ENCODE assay signal across 13 cellular contexts in genomic region chr12:70661762-70662161, GRCh38. TPM values are rescaled to one million over a fixed set of nuclear protein-coding genes. Genes with fewer than 3 reads are reported as not detected.
DNase-seq lines count a peak whose midpoint lies in the region; ATAC-seq, FAIRE-seq and TF ChIP-seq lines count a peak whose summit lies in the region.
"Had no signal": no experiment of that assay in that cellular context is flagged by ENCODE, and none has a peak within 500 bp of the region (broad histone marks: within the 10 kb centered on the region; RNA-seq: fewer than 3 reads in every experiment).

No MANE protein-coding gene starts in this region.

- H3K9me3 Mint-ChIP-seq in astrocyte (ENCODE audit: unreplicated experiment): peaks cover 3% of the 10 kb centered on the region
- H3K9me3 Mint-ChIP-seq in activated CD4-positive, alpha-beta memory T cell treated with anti-CD3 and anti-CD28 coated beads, Interleukin-2, amount 10 ng/mL, durations not matched to agents 7 days and 5 days: no peaks in the 10 kb centered on the region
- H3K9me3 Mint-ChIP-seq: CD4-positive, alpha-beta T cell; memory B cell had no signal

- H3K36me3 Mint-ChIP-seq in astrocyte (ENCODE audit: low read depth, unreplicated experiment): peaks cover 2% of the 10 kb centered on the region
- no peaks in the 10 kb centered on the region for H3K36me3 Mint-ChIP-seq in activated CD4-positive, alpha-beta memory T cell treated with anti-CD3 and anti-CD28 coated beads, Interleukin-2, amount 10 ng/mL, durations not matched to agents 7 days and 5 days (ENCODE audit: low read depth)
- H3K36me3 Mint-ChIP-seq: memory B cell had no signal

- H3K27me3 Mint-ChIP-seq in astrocyte (ENCODE audit: low read depth, unreplicated experiment): no peaks in the 10 kb centered on the region
- H3K27me3 Mint-ChIP-seq in activated CD4-positive, alpha-beta memory T cell treated with anti-CD3 and anti-CD28 coated beads, Interleukin-2, amount 10 ng/mL, durations not matched to agents 7 days and 5 days: peaks cover 2% of the 10 kb centered on the region
- H3K27me3 Mint-ChIP-seq: CD4-positive, alpha-beta T cell had no signal

- H3K79me2 ChIP-seq in astrocyte (ENCODE audit: insufficient read depth, low read length): no peaks in the 10 kb centered on the region

- H3K4me1 Mint-ChIP-seq in astrocyte (ENCODE audit: low read depth, unreplicated experiment): peaks cover 37% of the 10 kb centered on the region
- peaks cover 12% of the 10 kb centered on the region for H3K4me1 Mint-ChIP-seq in activated CD4-positive, alpha-beta memory T cell treated with anti-CD3 and anti-CD28 coated beads, Interleukin-2, amount 10 ng/mL, durations not matched to agents 7 days and 5 days

- no peaks in the 10 kb centered on the region for H3K9me3 ChIP-seq in astrocyte (ENCODE audit: insufficient read depth, low read depth, low read length)

- POLR2A ChIA-PET in activated CD4-positive, alpha-beta memory T cell treated with anti-CD3 and anti-CD28 coated beads, Interleukin-2, amount 10 ng/mL, durations not matched to agents 7 days and 5 days (lab: Charles Lee): no interaction called here

- peak; percentile 25 for DNase-seq in ACHN
- DNase-seq in HFF-Myc (ENCODE audit: extremely low read depth, low read depth): peak; percentile 76
- peak; percentile 96 for DNase-seq in astrocyte (ENCODE audit: low read depth)
- peak; percentile 71 for DNase-seq in kidney epithelial cell (ENCODE audit: low read depth)
- no peak for DNase-seq in activated CD4-positive, alpha-beta memory T cell treated with anti-CD3 and anti-CD28 coated beads, Interleukin-2, amount 10 ng/mL, durations not matched to agents 7 days and 5 days
- DNase-seq in GF-D8 (lab: John Stamatoyannopoulos, UW): no peak
- DNase-seq in effector CD4-positive, alpha-beta T cell: no peak
- DNase-seq: activated CD4-positive, alpha-beta T cell treated with anti-CD3 and anti-CD28 coated beads for 48 hours; CD4-positive, alpha-beta T cell; NCI-H187; stimulated activated naive CD4-positive, alpha-beta T cell had no signal

- H3K27me3 ChIP-seq in astrocyte (ENCODE audit: insufficient read depth, low read length) (no peaks in the 10 kb centered on the region), kidney epithelial cell (ENCODE audit: control insufficient read depth, insufficient read depth, low read length) (no peaks in the 10 kb centered on the region)

- H3K4me3 ChIP-seq in HFF-Myc (replicated peaks; ENCODE audit: low read depth, low read length): no peak overlapping the region
- no peak overlapping the region for H3K4me3 ChIP-seq in astrocyte (ENCODE audit: insufficient read depth, low read depth, low read length)
- no peak overlapping the region for H3K4me3 ChIP-seq in kidney epithelial cell (ENCODE audit: low read depth, low read length)

- H3K4me2 ChIP-seq in astrocyte (ENCODE audit: low read length): peak overlapping the region; percentile 65

- H3K27ac Mint-ChIP-seq in astrocyte (ENCODE audit: unreplicated experiment): peak overlapping the region; percentile 95
- no peak overlapping the region for H3K27ac Mint-ChIP-seq in activated CD4-positive, alpha-beta memory T cell treated with anti-CD3 and anti-CD28 coated beads, Interleukin-2, amount 10 ng/mL, durations not matched to agents 7 days and 5 days
- H3K27ac Mint-ChIP-seq: CD4-positive, alpha-beta T cell; memory B cell had no signal

- H3K4me1 ChIP-seq in astrocyte (ENCODE audit: insufficient read depth, low read length): peaks cover 33% of the 10 kb centered on the region

- ATAC-seq in GM18870 (IDR thresholded peaks at IDR 0.05; ENCODE audit: unreplicated experiment): no peak

- no peak overlapping the region for H3K4me3 Mint-ChIP-seq in astrocyte (ENCODE audit: unreplicated experiment)
- no peak overlapping the region for H3K4me3 Mint-ChIP-seq in activated CD4-positive, alpha-beta memory T cell treated with anti-CD3 and anti-CD28 coated beads, Interleukin-2, amount 10 ng/mL, durations not matched to agents 7 days and 5 days
- H3K4me3 Mint-ChIP-seq: CD4-positive, alpha-beta T cell; memory B cell had no signal

- H2AFZ ChIP-seq in astrocyte (ENCODE audit: low read depth, low read length): no peak overlapping the region

- H3K27ac ChIP-seq in astrocyte (ENCODE audit: low read depth, low read length): peak overlapping the region; percentile 98

- H4K20me1 ChIP-seq in astrocyte (ENCODE audit: insufficient read depth, low read length): no peaks in the 10 kb centered on the region

- CTCF ChIA-PET in activated CD4-positive, alpha-beta memory T cell treated with anti-CD3 and anti-CD28 coated beads, Interleukin-2, amount 10 ng/mL, durations not matched to agents 7 days and 5 days (lab: Charles Lee): no interaction called here

- TF ChIP-seq CTCF in HFF-Myc (IDR thresholded peaks at IDR 0.05; ENCODE audit: low read depth, low read length, missing control alignments): no peak
- TF ChIP-seq CTCF in astrocyte (IDR thresholded peaks at IDR 0.05; ENCODE audit: insufficient read depth, low read depth, low read length): no peak
- TF ChIP-seq CTCF in kidney epithelial cell (IDR thresholded peaks at IDR 0.05; ENCODE audit: insufficient read depth, low read length, poor library complexity, severe bottlenecking): no peak

- H3K9ac ChIP-seq in astrocyte (ENCODE audit: low read length): peak overlapping the region; percentile 85

- peak; percentile 54 for FAIRE-seq in astrocyte (lab: Jason Lieb, UNC)

- in situ Hi-C loops in ACHN (cut with HindIII; ENCODE audit: low pct_ligation_motif_present, low pct_unique_long_range_greater_than_20kb, low sequenced_read_pairs): no loop called here

- H3K36me3 ChIP-seq in astrocyte (ENCODE audit: insufficient read depth, low read length): no peaks in the 10 kb centered on the region
- H3K36me3 ChIP-seq in kidney epithelial cell (ENCODE audit: control insufficient read depth, insufficient read depth, low read length): no peaks in the 10 kb centered on the region

RNA-seq across cellular contexts. Expression of gene PTPRB, which starts 24.5 kb away (rescaled TPM):
- total RNA-seq in astrocyte (2.2 and 2.5 TPM in 2 replicates), kidney epithelial cell (4.5 and 4.7 TPM in 2 replicates)
- total RNA-seq in activated CD4-positive, alpha-beta memory T cell treated with anti-CD3 and anti-CD28 coated beads, Interleukin-2, amount 10 ng/mL, durations not matched to agents 7 days and 5 days: not detected
- total RNA-seq: CD4-positive, alpha-beta T cell had no signal

Comparison
In these comparisons a context has a peak if more than half of its experiments do, and no peak if none do; other contexts are left out.
1. DNase-seq: peak in ACHN (single experiment), HFF-Myc (single experiment), astrocyte (single experiment) and kidney epithelial cell (single experiment); none in activated CD4-positive, alpha-beta memory T cell treated with anti-CD3 and anti-CD28 coated beads, Interleukin-2, amount 10 ng/mL, durations not matched to agents 7 days and 5 days (single experiment), GF-D8 (single experiment) and effector CD4-positive, alpha-beta T cell (single experiment).